ENCODE assay signal across 29 cellular contexts in genomic region chr7:46205478-46205877, GRCh38.
DNase-seq lines count a peak whose midpoint lies in the region; ATAC-seq, FAIRE-seq and TF ChIP-seq lines count a peak whose summit lies in the region.
"Had no signal": no experiment of that assay in that cellular context is flagged by ENCODE, and none has a peak within 500 bp of the region (broad histone marks: within the 10 kb centered on the region; RNA-seq: fewer than 3 reads in every experiment).

No MANE protein-coding gene starts in this region.

- H3K79me2 ChIP-seq in OCI-LY3 (ENCODE audit: low read length), result no peaks in the 10 kb centered on the region

- H2AFZ ChIP-seq in OCI-LY3 (ENCODE audit: low read depth, low read length), result peak overlapping the region; percentile 75

- intact Hi-C loops in adrenal gland (cut with DNase I), result no loop called here

- no peaks in the 10 kb centered on the region for H3K27me3 Mint-ChIP-seq in progenitor cell of endocrine pancreas
- H3K27me3 Mint-ChIP-seq: activated B cell treated with CpG ODN at 0.5 μM for 24 hours; CD4-positive, alpha-beta memory T cell; natural killer cell treated with Interleukin-12 subunit alpha and Interleukin-12 subunit beta and Interleukin-15 and Interleukin-18, amount 100 ng/mL, for 72 hours had no signal

- CTCF ChIA-PET in A549 (lab: Yijun Ruan, JAX), result no interaction called here

- TF ChIP-seq RAD21 in A549 (conservative IDR thresholded peaks at IDR 0.05 in 1 of 2, IDR thresholded peaks at IDR 0.05 in 1 of 2), result no peak

- no peaks in the 10 kb centered on the region for H3K36me3 Mint-ChIP-seq in progenitor cell of endocrine pancreas (ENCODE audit: insufficient read depth)
- H3K36me3 Mint-ChIP-seq: activated naive CD8-positive, alpha-beta T cell treated with anti-CD3 and anti-CD28 coated beads, Interleukin-2, amount 10 ng/mL, durations not matched to agents 7 days and 5 days; CD4-positive, alpha-beta memory T cell; natural killer cell treated with Interleukin-12 subunit alpha and Interleukin-12 subunit beta and Interleukin-15 and Interleukin-18, amount 100 ng/mL, for 72 hours had no signal

- H3K9me3 Mint-ChIP-seq in progenitor cell of endocrine pancreas (ENCODE audit: low read depth), result no peaks in the 10 kb centered on the region
- H3K9me3 Mint-ChIP-seq: activated B cell treated with CpG ODN at 0.5 μM for 24 hours; activated naive CD8-positive, alpha-beta T cell treated with anti-CD3 and anti-CD28 coated beads, Interleukin-2, amount 10 ng/mL, durations not matched to agents 7 days and 5 days; T-helper 1 cell treated with Interleukin-12 subunit alpha and Interleukin-12 subunit beta and Interleukin-4 antibody, amounts not matched to agents 30 μg/mL and 1 μg/mL, for 36 hours had no signal

- peak in 1 of 2 experiments; percentile 52 for DNase-seq in A549 (ENCODE audit: low read depth in 1 of 2, low spot score in 1 of 2)
- DNase-seq in foreskin keratinocyte, result peak; percentile 37 to 58
- no peak for DNase-seq in progenitor cell of endocrine pancreas (ENCODE audit: low spot score, unreplicated experiment)
- no peak for DNase-seq in adrenal gland
- DNase-seq in ACHN, result no peak
- no peak for DNase-seq in NCI-H128 (lab: John Stamatoyannopoulos, UW; ENCODE audit: unreplicated experiment)
- DNase-seq: activated B cell treated with CpG ODN at 0.5 μM for 24 hours; activated gamma-delta T cell treated with Interleukin-2 at 50 U/mL for 16 hours; activated naive CD8-positive, alpha-beta T cell treated with anti-CD3 and anti-CD28 coated beads, Interleukin-2, amount 10 ng/mL, durations not matched to agents 7 days and 5 days; activated T-cell treated with anti-CD3 and anti-CD28 coated beads, Interleukin-2, amount 50 U/mL, for 48 hours; CD4-positive, alpha-beta memory T cell; cortex of kidney; effector memory CD4-positive, alpha-beta T cell; islet precursor cell; NCI-H1092 treated with DMSO at 0.1 percent for 48 hours; NCI-H187 treated with DMSO at 0.1 percent for 48 hours; NCI-H2171 treated with DMSO at 0.1 percent for 48 hours; NCI-H510A; stimulated activated CD4-positive, alpha-beta T cell treated with anti-CD3 and anti-CD28 coated beads, Interleukin-15, amount 100 ng/mL, for 24 hours; stimulated activated CD4-positive, alpha-beta T cell treated with anti-CD3 and anti-CD28 coated beads, Interleukin-4, amount 100 ng/mL, for 4 hours had no signal

- in situ Hi-C loops in ACHN (cut with HindIII; ENCODE audit: low pct_ligation_motif_present, low pct_unique_long_range_greater_than_20kb, low sequenced_read_pairs), result no loop called here

- no peak for TF ChIP-seq CTCF in A549 (IDR thresholded peaks at IDR 0.05)
- TF ChIP-seq CTCF in OCI-LY3 (IDR thresholded peaks at IDR 0.05; ENCODE audit: low read depth, low read length), result no peak
- no peak for TF ChIP-seq CTCF in foreskin keratinocyte (conservative IDR thresholded peaks at IDR 0.05)
- no peak for TF ChIP-seq CTCF in progenitor cell of endocrine pancreas (IDR thresholded peaks at IDR 0.05; ENCODE audit: unreplicated experiment)
- TF ChIP-seq CTCF in adrenal gland (IDR thresholded peaks at IDR 0.05), result no peak

- 0 out of 6 replicates have a peak, but pooled peaks of 1 of the 2 experiments have one; percentile 34 for ATAC-seq in A549
- ATAC-seq in foreskin keratinocyte, result peak; percentile 62
- no peak for ATAC-seq in HG03045 (IDR thresholded peaks at IDR 0.05; ENCODE audit: unreplicated experiment)
- ATAC-seq: natural killer cell treated with Interleukin-12 subunit alpha and Interleukin-12 subunit beta and Interleukin-15 and Interleukin-18, amount 100 ng/mL, for 72 hours had no signal

- H3K4me2 ChIP-seq in A549 (peak overlapping the region; percentile 23; the same call in 1 of the 3 replicates), OCI-LY3 (ENCODE audit: low read length) (peak overlapping the region; percentile 55)

- H3K4me3 ChIP-seq in A549, result no peak overlapping the region
- H3K4me3 ChIP-seq in OCI-LY3 (ENCODE audit: low read length), result no peak overlapping the region
- no peak overlapping the region for H3K4me3 ChIP-seq in adrenal gland
- H3K4me3 ChIP-seq: ascending aorta, HAP-1, SK-N-MC had no signal

- H3K27me3 ChIP-seq in OCI-LY3 (ENCODE audit: low read depth, low read length) (no peaks in the 10 kb centered on the region), foreskin keratinocyte (no peaks in the 10 kb centered on the region), adrenal gland (no peaks in the 10 kb centered on the region)
- H3K27me3 ChIP-seq: ascending aorta had no signal

- H3K36me3 ChIP-seq in OCI-LY3 (replicated peaks; ENCODE audit: low read depth, low read length), result no peaks in the 10 kb centered on the region
- H3K36me3 ChIP-seq in adrenal gland (replicated peaks in 1 of 2), result no peaks in the 10 kb centered on the region
- H3K36me3 ChIP-seq: ascending aorta, HAP-1 had no signal

- H3K4me3 Mint-ChIP-seq in progenitor cell of endocrine pancreas (ENCODE audit: low read depth), result no peak overlapping the region
- H3K4me3 Mint-ChIP-seq: activated B cell treated with CpG ODN at 0.5 μM for 24 hours; activated naive CD8-positive, alpha-beta T cell treated with anti-CD3 and anti-CD28 coated beads, Interleukin-2, amount 10 ng/mL, durations not matched to agents 7 days and 5 days; B cell; CD4-positive, alpha-beta memory T cell; natural killer cell treated with Interleukin-12 subunit alpha and Interleukin-12 subunit beta and Interleukin-15 and Interleukin-18, amount 100 ng/mL, for 72 hours; T-helper 1 cell treated with Interleukin-12 subunit alpha and Interleukin-12 subunit beta and Interleukin-4 antibody, amounts not matched to agents 30 μg/mL and 1 μg/mL, for 36 hours had no signal

- peaks cover 13% of the 10 kb centered on the region for H3K4me1 Mint-ChIP-seq in progenitor cell of endocrine pancreas (ENCODE audit: low read depth)
- H3K4me1 Mint-ChIP-seq: activated B cell treated with CpG ODN at 0.5 μM for 24 hours; activated naive CD8-positive, alpha-beta T cell treated with anti-CD3 and anti-CD28 coated beads, Interleukin-2, amount 10 ng/mL, durations not matched to agents 7 days and 5 days; B cell had no signal

- no peaks in the 10 kb centered on the region for H4K20me1 ChIP-seq in OCI-LY3 (ENCODE audit: insufficient read depth, low read length)

- WGBS in A549 (ENCODE audit: missing lambda C conversion rate), result 68% methylated on average over 5 of the region's 5 CpGs
- WGBS in adrenal gland, 4 donors, result 80 to 87% (median 85%) methylated on average over 5 of the region's 5 CpGs

- POLR2A ChIA-PET in A549 (lab: Yijun Ruan, JAX), result no interaction called here

- peaks cover 7% of the 10 kb centered on the region; the same call in 1 of the 3 replicates for H3K4me1 ChIP-seq in A549
- H3K4me1 ChIP-seq in OCI-LY3 (ENCODE audit: low read length), result peaks cover 60% of the 10 kb centered on the region
- H3K4me1 ChIP-seq in foreskin keratinocyte, result peaks cover 6% of the 10 kb centered on the region
- no peaks in the 10 kb centered on the region for H3K4me1 ChIP-seq in adrenal gland (replicated peaks in 1 of 2)
- H3K4me1 ChIP-seq: ascending aorta, HAP-1 had no signal

- TF ChIP-seq EP300 in A549 (IDR thresholded peaks at IDR 0.05), result no peak

- H3K9ac ChIP-seq in OCI-LY3 (ENCODE audit: low read length), result peak overlapping the region; percentile 55; the same call in 1 of the 2 replicates

- H3K27ac ChIP-seq in A549 (no peak overlapping the region), OCI-LY3 (ENCODE audit: low read length) (peak overlapping the region; percentile 95), foreskin keratinocyte (peak overlapping the region; percentile 81), adrenal gland (no peak overlapping the region)
- H3K27ac ChIP-seq: ascending aorta, SK-N-MC had no signal

- FAIRE-seq in A549 (lab: Jason Lieb, UNC), result no peak
- FAIRE-seq: GM18507 had no signal

- H3K27ac Mint-ChIP-seq in progenitor cell of endocrine pancreas, result peak overlapping the region; percentile 78
- H3K27ac Mint-ChIP-seq: activated B cell treated with CpG ODN at 0.5 μM for 24 hours; activated naive CD8-positive, alpha-beta T cell treated with anti-CD3 and anti-CD28 coated beads, Interleukin-2, amount 10 ng/mL, durations not matched to agents 7 days and 5 days; B cell; CD4-positive, alpha-beta memory T cell; natural killer cell treated with Interleukin-12 subunit alpha and Interleukin-12 subunit beta and Interleukin-15 and Interleukin-18, amount 100 ng/mL, for 72 hours; T-helper 1 cell treated with Interleukin-12 subunit alpha and Interleukin-12 subunit beta and Interleukin-4 antibody, amounts not matched to agents 30 μg/mL and 1 μg/mL, for 36 hours had no signal

- no peak for TF ChIP-seq POLR2A in A549 (IDR thresholded peaks at IDR 0.05; ENCODE audit: low read length)
- no peak for TF ChIP-seq POLR2A in adrenal gland (IDR thresholded peaks at IDR 0.05)

- no peaks in the 10 kb centered on the region for H3K9me3 ChIP-seq in A549
- no peaks in the 10 kb centered on the region for H3K9me3 ChIP-seq in OCI-LY3 (ENCODE audit: insufficient read depth, low read length)
- H3K9me3 ChIP-seq in adrenal gland (replicated peaks in 1 of 3), result no peaks in the 10 kb centered on the region
- H3K9me3 ChIP-seq: ascending aorta, HAP-1 had no signal

TF ChIP-seq in A549, 52 proteins besides CTCF, POLR2A, EP300 and RAD21:
- TF ChIP-seq FOXS1 (CRISPR knock-in tag; IDR thresholded peaks at IDR 0.05), result no peak

Comparison
In these comparisons a context has a peak if more than half of its experiments do, and no peak if none do; other contexts are left out.
1. DNase-seq: peak in foreskin keratinocyte (2 of 2); none in progenitor cell of endocrine pancreas (single experiment), adrenal gland (0 of 7), ACHN (single experiment) and NCI-H128 (single experiment).
2. H3K27ac ChIP-seq: peak in OCI-LY3 (single experiment) and foreskin keratinocyte (single experiment); none in A549 (0 of 2) and adrenal gland (0 of 5).